ENCODE assay signal across 11 cellular contexts in the genomic region with DNA sequence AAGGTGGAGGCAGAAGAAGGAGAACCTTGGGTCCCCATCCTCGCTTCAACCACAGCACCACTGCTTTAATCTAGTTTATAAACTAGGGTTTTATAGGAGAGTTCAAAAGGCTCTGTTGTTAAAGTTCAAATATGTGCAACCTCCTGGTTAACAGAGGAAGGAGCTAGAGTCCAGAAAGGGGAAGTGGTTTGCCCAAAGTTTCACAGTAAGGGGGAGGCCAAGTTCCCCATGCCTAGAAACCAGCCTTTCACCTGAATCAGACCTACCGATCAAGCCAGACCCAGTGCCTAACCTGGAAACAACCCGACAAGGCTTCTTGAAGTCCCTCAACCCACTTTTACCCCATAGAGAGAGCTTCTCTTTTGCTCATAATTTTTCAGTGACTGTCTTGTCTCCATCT.
DNase-seq lines count a peak whose midpoint lies in the region; ATAC-seq and TF ChIP-seq lines count a peak whose summit lies in the region.
"Had no signal": no experiment of that assay in that cellular context is flagged by ENCODE, and none has a peak within 500 bp of the region (broad histone marks: within the 10 kb centered on the region; RNA-seq: fewer than 3 reads in every experiment).

No MANE protein-coding gene starts in this region.

- in situ Hi-C loops in KBM-7 (cut with MboI; ENCODE audit: low pct_unique_long_range_greater_than_20kb, low sequenced_read_pairs): no loop called here

- H3K27me3 Mint-ChIP-seq in memory B cell (peaks cover 3% of the 10 kb centered on the region), mesothelial cell of epicardium (ENCODE audit: low read depth) (no peaks in the 10 kb centered on the region)

- H3K27ac Mint-ChIP-seq in memory B cell (peak overlapping the region; percentile 19), mesothelial cell of epicardium (no peak overlapping the region)
- H3K27ac Mint-ChIP-seq: activated naive CD8-positive, alpha-beta T cell treated with anti-CD3 and anti-CD28 coated beads, Interleukin-2, amount 10 ng/mL, durations not matched to agents 7 days and 5 days; T-helper 1 cell treated with Interleukin-12 subunit alpha and Interleukin-12 subunit beta and Interleukin-4 antibody, amounts not matched to agents 30 μg/mL and 1 μg/mL, for 36 hours had no signal

- H3K9me3 ChIP-seq in stomach (no peaks in the 10 kb centered on the region), testis (no peaks in the 10 kb centered on the region)

- WGBS in stomach, 5 donors: 72 to 85% (median 84%) methylated on average over 3 of the region's 3 CpGs
- WGBS in testis, 2 donors: 87 to 90% methylated on average over 3 of the region's 3 CpGs

- H3K36me3 ChIP-seq in stomach (no peaks in the 10 kb centered on the region), testis (ENCODE audit: low read depth, missing control alignments) (no peaks in the 10 kb centered on the region)

- peak; percentile 73 for DNase-seq in KBM-7
- DNase-seq in memory B cell (ENCODE audit: low spot score in 2 of 2): peak; percentile 27 to 54
- no peak for DNase-seq in stomach
- DNase-seq in mesothelial cell of epicardium (ENCODE audit: low spot score in 2 of 2, unreplicated experiment in 2 of 2): no peak
- DNase-seq in testis: no peak
- DNase-seq in activated naive CD4-positive, alpha-beta T cell treated with Interleukin-2 at 50 U/mL for 16 hours: no peak
- DNase-seq: activated naive CD8-positive, alpha-beta T cell treated with anti-CD3 and anti-CD28 coated beads, Interleukin-2, amount 10 ng/mL, durations not matched to agents 7 days and 5 days; NCI-H1092 treated with DMSO at 0.1 percent for 48 hours had no signal

- H3K4me3 ChIP-seq in stomach (no peak overlapping the region), testis (no peak overlapping the region)

- H3K27me3 ChIP-seq in stomach (peaks cover 0 to 4% (median 0%) of the 10 kb centered on the region in 3 donors), testis (no peaks in the 10 kb centered on the region)

- no peak for TF ChIP-seq CTCF in stomach (IDR thresholded peaks at IDR 0.05)
- no peak for TF ChIP-seq CTCF in mesothelial cell of epicardium (IDR thresholded peaks at IDR 0.05; ENCODE audit: unreplicated experiment)
- no peak for TF ChIP-seq CTCF in testis (IDR thresholded peaks at IDR 0.05)

- TF ChIP-seq POLR2A in stomach (IDR thresholded peaks at IDR 0.05) (no peak), testis (IDR thresholded peaks at IDR 0.05) (no peak)

- H3K9me3 Mint-ChIP-seq in memory B cell (no peaks in the 10 kb centered on the region), mesothelial cell of epicardium (no peaks in the 10 kb centered on the region)
- H3K9me3 Mint-ChIP-seq: activated naive CD8-positive, alpha-beta T cell treated with anti-CD3 and anti-CD28 coated beads, Interleukin-2, amount 10 ng/mL, durations not matched to agents 7 days and 5 days; T-helper 1 cell treated with Interleukin-12 subunit alpha and Interleukin-12 subunit beta and Interleukin-4 antibody, amounts not matched to agents 30 μg/mL and 1 μg/mL, for 36 hours had no signal

- intact Hi-C loops in stomach (cut with DNase I; ENCODE audit: low total_unique reads): no loop called here
- intact Hi-C loops in testis (cut with DNase I; ENCODE audit: low total_unique reads): no loop called here

- no peak for TF ChIP-seq EP300 in stomach (IDR thresholded peaks at IDR 0.05)

- H3K36me3 Mint-ChIP-seq in memory B cell (no peaks in the 10 kb centered on the region), mesothelial cell of epicardium (no peaks in the 10 kb centered on the region)
- H3K36me3 Mint-ChIP-seq: activated naive CD8-positive, alpha-beta T cell treated with anti-CD3 and anti-CD28 coated beads, Interleukin-2, amount 10 ng/mL, durations not matched to agents 7 days and 5 days had no signal

- peak overlapping the region; percentile 37 for H3K4me3 Mint-ChIP-seq in memory B cell
- H3K4me3 Mint-ChIP-seq in mesothelial cell of epicardium: no peak overlapping the region
- H3K4me3 Mint-ChIP-seq: activated naive CD8-positive, alpha-beta T cell treated with anti-CD3 and anti-CD28 coated beads, Interleukin-2, amount 10 ng/mL, durations not matched to agents 7 days and 5 days; T-helper 1 cell treated with Interleukin-12 subunit alpha and Interleukin-12 subunit beta and Interleukin-4 antibody, amounts not matched to agents 30 μg/mL and 1 μg/mL, for 36 hours had no signal

- H3K27ac ChIP-seq in stomach (peak overlapping the region in 1 of 5 donors; percentile 35), testis (no peak overlapping the region)

- ATAC-seq in GM18870 (IDR thresholded peaks at IDR 0.05; ENCODE audit: unreplicated experiment) (peak; percentile 82), HG02642 (IDR thresholded peaks at IDR 0.05; ENCODE audit: poor library complexity, unreplicated experiment) (peak; percentile 82), memory B cell (ENCODE audit: low read depth) (peak; percentile 98)

- H3K4me1 ChIP-seq in stomach (peaks cover 0 to 47% (median 18%) of the 10 kb centered on the region in 4 donors), testis (no peaks in the 10 kb centered on the region)

- H3K4me1 Mint-ChIP-seq in memory B cell: peaks cover 28% of the 10 kb centered on the region
- peaks cover 44% of the 10 kb centered on the region for H3K4me1 Mint-ChIP-seq in mesothelial cell of epicardium
- H3K4me1 Mint-ChIP-seq: activated naive CD8-positive, alpha-beta T cell treated with anti-CD3 and anti-CD28 coated beads, Interleukin-2, amount 10 ng/mL, durations not matched to agents 7 days and 5 days had no signal

Comparison
In these comparisons a context has a peak if more than half of its experiments do, and no peak if none do; other contexts are left out.
1. DNase-seq: peak in KBM-7 (single experiment) and memory B cell (2 of 2); none in stomach (single experiment), mesothelial cell of epicardium (0 of 2), testis (single experiment) and activated naive CD4-positive, alpha-beta T cell treated with Interleukin-2 at 50 U/mL for 16 hours (single experiment).
2. Peak in every context shown above with its lines, with median percentiles within 50 percentile points of each other: ATAC-seq.